Comparison of ENCODE assay signal across 13 cellular contexts in the genomic region with DNA sequence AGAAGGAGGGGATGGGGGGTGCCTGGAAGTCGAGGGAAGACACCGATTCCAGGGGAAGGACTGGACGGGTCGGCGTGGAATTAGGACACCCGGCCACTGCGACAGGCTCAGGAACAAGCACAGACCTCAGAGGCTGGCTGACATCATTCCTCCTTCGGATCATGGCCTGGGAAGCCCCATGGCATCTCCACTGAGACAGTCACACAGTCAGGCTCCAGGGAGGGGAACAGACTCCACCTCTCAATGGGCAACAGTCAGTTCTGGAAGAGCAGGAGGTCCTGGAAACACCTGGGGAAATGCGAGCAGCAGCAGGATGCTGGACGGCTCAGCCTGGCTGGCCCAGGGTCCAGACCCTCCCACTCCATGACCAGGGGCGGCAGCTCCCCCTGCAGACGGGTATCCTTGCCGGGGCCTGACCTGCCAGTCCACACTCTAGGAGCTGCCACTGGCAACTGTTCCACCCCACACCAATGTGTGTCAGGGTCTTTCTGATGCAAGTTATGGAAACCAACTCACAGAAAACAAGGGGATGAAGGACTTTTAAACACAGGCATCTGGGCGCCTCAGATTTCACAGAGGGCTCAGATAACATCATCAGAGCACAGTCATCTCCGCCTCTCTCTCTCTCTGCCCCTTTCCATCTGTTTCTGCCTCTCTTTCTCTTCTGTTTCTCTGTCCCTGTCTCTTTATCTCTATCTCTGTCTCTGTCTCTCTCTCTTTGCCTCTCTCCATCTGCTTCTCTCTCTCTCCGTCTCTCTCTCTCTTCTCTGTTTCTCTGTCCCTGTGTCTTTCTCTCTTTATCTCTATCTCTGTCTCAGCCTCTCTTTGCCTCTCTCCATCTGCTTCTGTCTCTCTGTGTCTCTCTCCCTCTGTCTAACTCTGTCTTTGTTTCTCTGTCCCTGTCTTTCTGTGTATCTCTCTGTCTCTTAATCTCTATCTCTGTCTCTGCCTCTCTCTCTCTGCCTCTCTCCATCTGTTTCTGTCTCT.
DNase-seq lines count a peak whose midpoint lies in the region; ATAC-seq and TF ChIP-seq lines count a peak whose summit lies in the region.
"Had no signal": no experiment of that assay in that cellular context is flagged by ENCODE, and none has a peak within 500 bp of the region (broad histone marks: within the 10 kb centered on the region; RNA-seq: fewer than 3 reads in every experiment).

No MANE protein-coding gene starts in this region.

- no peaks in the 10 kb centered on the region for H3K4me1 ChIP-seq in CD4-positive, CD25-positive, alpha-beta regulatory T cell (ENCODE audit: control insufficient read depth, insufficient read depth, low read length, poor library complexity, severe bottlenecking)

- POLR2A ChIA-PET in activated CD4-positive, alpha-beta memory T cell treated with anti-CD3 and anti-CD28 coated beads, Interleukin-2, amount 10 ng/mL, durations not matched to agents 7 days and 5 days (lab: Charles Lee) = no interaction called here

- H3K27ac Mint-ChIP-seq in CD4-positive, CD25-positive, alpha-beta regulatory T cell = peak overlapping the region in 2 of 3 donors; percentile 9 to 75
- no peak overlapping the region for H3K27ac Mint-ChIP-seq in activated CD4-positive, alpha-beta memory T cell treated with anti-CD3 and anti-CD28 coated beads, Interleukin-2, amount 10 ng/mL, durations not matched to agents 7 days and 5 days

- no peak overlapping the region for H3K4me3 ChIP-seq in AG10803 (ENCODE audit: low read length)
- H3K4me3 ChIP-seq in CD4-positive, CD25-positive, alpha-beta regulatory T cell (ENCODE audit: low read depth, low read length) = no peak overlapping the region
- H3K4me3 ChIP-seq: thoracic aorta had no signal

- DNase-seq in AG10803 (ENCODE audit: low read depth) = peak; percentile 40
- DNase-seq in CD4-positive, CD25-positive, alpha-beta regulatory T cell = no peak
- DNase-seq in SW480 (ENCODE audit: low spot score) = peak; percentile 79
- peak; percentile 81 for DNase-seq in islet precursor cell
- DNase-seq in putamen (ENCODE audit: low spot score) = no peak
- DNase-seq in activated CD4-positive, alpha-beta memory T cell treated with anti-CD3 and anti-CD28 coated beads, Interleukin-2, amount 10 ng/mL, durations not matched to agents 7 days and 5 days = no peak
- DNase-seq: activated CD4-positive, alpha-beta T cell treated with anti-CD3 and anti-CD28 coated beads for 4 hours; activated gamma-delta T cell treated with Interleukin-2 at 50 U/mL for 16 hours; DMS153; MV-4-11; natural killer cell had no signal

- peaks cover 0 to 12% (median 4%) of the 10 kb centered on the region in 4 donors for H3K4me1 Mint-ChIP-seq in CD4-positive, CD25-positive, alpha-beta regulatory T cell
- H3K4me1 Mint-ChIP-seq in activated CD4-positive, alpha-beta memory T cell treated with anti-CD3 and anti-CD28 coated beads, Interleukin-2, amount 10 ng/mL, durations not matched to agents 7 days and 5 days = peaks cover 5% of the 10 kb centered on the region

- peaks cover 0 to 8% (median 0%) of the 10 kb centered on the region in 7 donors for H3K9me3 Mint-ChIP-seq in CD4-positive, CD25-positive, alpha-beta regulatory T cell
- H3K9me3 Mint-ChIP-seq in activated CD4-positive, alpha-beta memory T cell treated with anti-CD3 and anti-CD28 coated beads, Interleukin-2, amount 10 ng/mL, durations not matched to agents 7 days and 5 days = peaks cover 6% of the 10 kb centered on the region
- H3K9me3 Mint-ChIP-seq: natural killer cell had no signal

- no peaks in the 10 kb centered on the region for H3K9me3 ChIP-seq in CD4-positive, CD25-positive, alpha-beta regulatory T cell (ENCODE audit: control insufficient read depth in 2 of 2, low read length in 2 of 2)
- H3K9me3 ChIP-seq: thoracic aorta had no signal

- peaks cover 20% of the 10 kb centered on the region for H3K27me3 Mint-ChIP-seq in CD4-positive, CD25-positive, alpha-beta regulatory T cell
- H3K27me3 Mint-ChIP-seq in activated CD4-positive, alpha-beta memory T cell treated with anti-CD3 and anti-CD28 coated beads, Interleukin-2, amount 10 ng/mL, durations not matched to agents 7 days and 5 days = peaks cover 10% of the 10 kb centered on the region

- CTCF ChIA-PET in activated CD4-positive, alpha-beta memory T cell treated with anti-CD3 and anti-CD28 coated beads, Interleukin-2, amount 10 ng/mL, durations not matched to agents 7 days and 5 days (lab: Charles Lee) = no interaction called here

- ATAC-seq in CD4-positive, CD25-positive, alpha-beta regulatory T cell (ENCODE audit: low read depth in 2 of 2) = no peak
- no peak for ATAC-seq in HG03039 (IDR thresholded peaks at IDR 0.05; ENCODE audit: unreplicated experiment)

- no peak for TF ChIP-seq CTCF in AG10803 (conservative IDR thresholded peaks at IDR 0.05; ENCODE audit: low read length)

- H3K4me3 Mint-ChIP-seq in CD4-positive, CD25-positive, alpha-beta regulatory T cell = peak overlapping the region in 2 of 4 donors; percentile 1 to 51
- no peak overlapping the region for H3K4me3 Mint-ChIP-seq in activated CD4-positive, alpha-beta memory T cell treated with anti-CD3 and anti-CD28 coated beads, Interleukin-2, amount 10 ng/mL, durations not matched to agents 7 days and 5 days
- H3K4me3 Mint-ChIP-seq: natural killer cell had no signal

- H3K27me3 ChIP-seq in CD4-positive, CD25-positive, alpha-beta regulatory T cell (ENCODE audit: control insufficient read depth, insufficient read depth, low read length) = no peaks in the 10 kb centered on the region

- H3K36me3 Mint-ChIP-seq in CD4-positive, CD25-positive, alpha-beta regulatory T cell = no peaks in the 10 kb centered on the region
- no peaks in the 10 kb centered on the region for H3K36me3 Mint-ChIP-seq in activated CD4-positive, alpha-beta memory T cell treated with anti-CD3 and anti-CD28 coated beads, Interleukin-2, amount 10 ng/mL, durations not matched to agents 7 days and 5 days (ENCODE audit: low read depth)
- H3K36me3 Mint-ChIP-seq: natural killer cell had no signal

- H3K36me3 ChIP-seq in CD4-positive, CD25-positive, alpha-beta regulatory T cell (ENCODE audit: control insufficient read depth, insufficient read depth, low read length) = no peaks in the 10 kb centered on the region
- H3K36me3 ChIP-seq: thoracic aorta had no signal

- no peak overlapping the region for H3K27ac ChIP-seq in CD4-positive, CD25-positive, alpha-beta regulatory T cell (ENCODE audit: insufficient read depth, low read length, poor library complexity, severe bottlenecking)
- H3K27ac ChIP-seq: thoracic aorta had no signal

Comparison
In these comparisons a context has a peak if more than half of its experiments do, and no peak if none do; other contexts are left out.
1. DNase-seq: peak in AG10803 (single experiment), SW480 (single experiment) and islet precursor cell (single experiment); none in CD4-positive, CD25-positive, alpha-beta regulatory T cell (0 of 3), putamen (single experiment) and activated CD4-positive, alpha-beta memory T cell treated with anti-CD3 and anti-CD28 coated beads, Interleukin-2, amount 10 ng/mL, durations not matched to agents 7 days and 5 days (single experiment).